Comparison of ENCODE assay signal across 1 cellular context in the genomic region with DNA sequence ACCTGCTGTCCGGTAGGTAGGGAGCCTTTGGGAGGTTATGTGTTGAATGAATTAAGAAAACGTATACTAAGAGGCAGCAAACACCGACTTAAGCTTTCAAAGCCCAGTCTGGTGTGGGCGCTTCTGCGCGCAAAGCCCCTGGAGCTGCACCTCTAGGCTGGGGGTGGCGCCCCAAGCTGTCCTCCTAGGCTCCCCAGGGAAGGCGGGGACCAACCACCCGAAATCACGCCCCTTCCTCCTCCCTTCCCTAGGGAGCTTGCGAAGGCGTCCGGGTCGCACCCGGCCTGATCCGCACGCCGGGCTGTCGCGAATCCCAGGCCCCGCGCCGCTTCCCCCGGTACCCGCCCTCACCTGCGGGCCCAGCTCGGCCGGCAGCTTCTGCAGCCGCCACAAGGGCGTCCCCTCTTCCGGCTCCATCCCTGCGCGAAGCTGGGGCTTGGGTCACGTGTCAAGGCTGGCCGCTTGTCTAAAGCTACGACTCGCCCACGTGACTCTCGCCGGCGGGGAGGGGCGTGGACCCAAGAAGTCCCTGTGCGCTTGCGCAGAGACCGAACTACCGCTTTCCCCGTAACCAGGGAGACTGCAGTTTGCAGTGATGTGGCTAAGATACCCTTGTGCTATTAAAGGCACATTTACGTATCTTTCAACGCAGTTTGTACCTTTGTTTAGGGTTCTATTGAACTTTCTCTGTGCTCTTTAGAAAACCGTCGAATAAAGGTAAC.
TF ChIP-seq lines count a peak whose summit lies in the region.

A gene (minus strand): TSS at position 468 of the 722 bp plus-strand sequence. CDS start 51 bp downstream, at position 417.

TF ChIP-seq in SK-N-SH, 30 proteins besides CTCF, POLR2A, EP300 and RAD21 (continued from another document):
- TF ChIP-seq, protein P1, sequence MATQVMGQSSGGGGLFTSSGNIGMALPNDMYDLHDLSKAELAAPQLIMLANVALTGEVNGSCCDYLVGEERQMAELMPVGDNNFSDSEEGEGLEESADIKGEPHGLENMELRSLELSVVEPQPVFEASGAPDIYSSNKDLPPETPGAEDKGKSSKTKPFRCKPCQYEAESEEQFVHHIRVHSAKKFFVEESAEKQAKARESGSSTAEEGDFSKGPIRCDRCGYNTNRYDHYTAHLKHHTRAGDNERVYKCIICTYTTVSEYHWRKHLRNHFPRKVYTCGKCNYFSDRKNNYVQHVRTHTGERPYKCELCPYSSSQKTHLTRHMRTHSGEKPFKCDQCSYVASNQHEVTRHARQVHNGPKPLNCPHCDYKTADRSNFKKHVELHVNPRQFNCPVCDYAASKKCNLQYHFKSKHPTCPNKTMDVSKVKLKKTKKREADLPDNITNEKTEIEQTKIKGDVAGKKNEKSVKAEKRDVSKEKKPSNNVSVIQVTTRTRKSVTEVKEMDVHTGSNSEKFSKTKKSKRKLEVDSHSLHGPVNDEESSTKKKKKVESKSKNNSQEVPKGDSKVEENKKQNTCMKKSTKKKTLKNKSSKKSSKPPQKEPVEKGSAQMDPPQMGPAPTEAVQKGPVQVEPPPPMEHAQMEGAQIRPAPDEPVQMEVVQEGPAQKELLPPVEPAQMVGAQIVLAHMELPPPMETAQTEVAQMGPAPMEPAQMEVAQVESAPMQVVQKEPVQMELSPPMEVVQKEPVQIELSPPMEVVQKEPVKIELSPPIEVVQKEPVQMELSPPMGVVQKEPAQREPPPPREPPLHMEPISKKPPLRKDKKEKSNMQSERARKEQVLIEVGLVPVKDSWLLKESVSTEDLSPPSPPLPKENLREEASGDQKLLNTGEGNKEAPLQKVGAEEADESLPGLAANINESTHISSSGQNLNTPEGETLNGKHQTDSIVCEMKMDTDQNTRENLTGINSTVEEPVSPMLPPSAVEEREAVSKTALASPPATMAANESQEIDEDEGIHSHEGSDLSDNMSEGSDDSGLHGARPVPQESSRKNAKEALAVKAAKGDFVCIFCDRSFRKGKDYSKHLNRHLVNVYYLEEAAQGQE (IDR thresholded peaks at IDR 0.05; ENCODE audit: low read depth, low read length) = no peak
- no peak for TF ChIP-seq RXRA (IDR thresholded peaks at IDR 0.05; ENCODE audit: borderline replicate concordance, low read depth)
